In the genomic region with DNA sequence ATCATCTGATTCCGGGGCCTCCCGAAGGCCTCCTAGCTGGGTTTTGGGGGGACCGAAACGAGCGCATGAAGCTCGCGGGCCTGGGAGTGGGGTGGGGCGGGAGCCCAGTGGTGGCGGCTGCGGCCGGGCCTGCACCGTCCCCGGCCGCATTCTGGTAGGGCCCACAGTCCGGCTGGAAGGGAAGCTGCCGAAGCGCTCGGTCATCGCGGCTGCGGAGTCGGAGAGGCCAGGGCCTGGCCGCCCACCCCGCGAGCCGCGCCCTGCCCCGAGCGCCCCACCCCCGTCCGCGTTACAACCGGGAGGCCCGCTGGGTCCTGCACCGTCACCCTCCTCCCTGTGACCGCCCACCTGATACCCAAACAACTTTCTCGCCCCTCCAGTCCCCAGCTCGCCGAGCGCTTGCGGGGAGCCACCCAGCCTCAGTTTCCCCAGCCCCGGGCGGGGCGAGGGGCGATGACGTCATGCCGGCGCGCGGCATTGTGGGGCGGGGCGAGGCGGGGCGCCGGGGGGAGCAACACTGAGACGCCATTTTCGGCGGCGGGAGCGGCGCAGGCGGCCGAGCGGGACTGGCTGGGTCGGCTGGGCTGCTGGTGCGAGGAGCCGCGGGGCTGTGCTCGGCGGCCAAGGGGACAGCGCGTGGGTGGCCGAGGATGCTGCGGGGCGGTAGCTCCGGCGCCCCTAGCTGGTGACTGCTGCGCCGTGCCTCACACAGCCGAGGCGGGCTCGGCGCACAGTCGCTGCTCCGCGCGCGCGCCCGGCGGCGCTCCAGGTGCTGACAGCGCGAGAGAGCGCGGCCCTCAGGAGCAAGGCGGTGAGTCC, we compare ENCODE assay signal across 8 cellular contexts. TPM values are rescaled to one million over a fixed set of nuclear protein-coding genes. Genes with fewer than 3 reads are reported as not detected.
DNase-seq lines count a peak whose midpoint lies in the region; ATAC-seq and TF ChIP-seq lines count a peak whose summit lies in the region.

A gene (plus strand): TSS at position 528 of the 819 bp plus-strand sequence. CDS start 25,354 bp downstream, outside the sequence.

- no peaks in the 10 kb centered on the region for H3K9me3 ChIP-seq in adipocyte (ENCODE audit: control insufficient read depth, low read length)
- no peaks in the 10 kb centered on the region for H3K9me3 ChIP-seq in heart left ventricle
- no peaks in the 10 kb centered on the region for H3K9me3 ChIP-seq in transverse colon

- intact Hi-C loops in heart left ventricle (cut with DNase I) (loop anchor here in 5 of 10 donors (5.0 to 10.0 kb wide), 4 partner anchors 52 to 88 kb away; a partner anchor contains a TSS), posterior cingulate gyrus (cut with DNase I) (loop anchor here (5.0 kb wide), 1 partner anchor 57 kb away; no protein-coding TSS in a partner anchor), transverse colon (cut with DNase I; ENCODE audit: low total_unique reads) (no loop called here)

- 0 to 2% (median 1%) methylated on average over 11 to 97 of the region's 97 CpGs for WGBS in heart left ventricle, 4 donors
- 1% methylated on average over 31 of the region's 97 CpGs; no CpG with 5 or more reads in 1 of the 2 donors for whole genome bisulfite sequencing in transverse colon (ENCODE audit: low coverage in 1 of 2), 2 donors

- peak within 1 kb of the TSS; percentile 72 for H3K4me3 ChIP-seq in Jurkat, Clone E6-1 (ENCODE audit: low read length)
- peak within 1 kb of the TSS; percentile 86 for H3K4me3 ChIP-seq in adipocyte (ENCODE audit: low read length)
- H3K4me3 ChIP-seq in heart left ventricle: peak within 1 kb of the TSS; percentile 83 to 100 (median 95)
- H3K4me3 ChIP-seq in transverse colon: peak within 1 kb of the TSS; percentile 84 to 100 (median 92)

- H3K36me3 ChIP-seq in adipocyte (ENCODE audit: control insufficient read depth, insufficient read depth, low read length, severe bottlenecking) (peaks cover 13% of the 10 kb centered on the region), heart left ventricle (peaks cover 0 to 21% (median 5%) of the 10 kb centered on the region in 9 donors), transverse colon (no peaks in the 10 kb centered on the region)

- TF ChIP-seq EP300 in transverse colon (IDR thresholded peaks at IDR 0.05; ENCODE audit: low read depth): peak; percentile 16

- DNase-seq in DMS79 (lab: John Stamatoyannopoulos, UW) (peak; percentile 67), T follicular helper cell (ENCODE audit: low read depth) (peak; percentile 74), adipocyte (ENCODE audit: low read depth) (peak; percentile 91), heart left ventricle (peak; percentile 88 to 94 (median 91)), posterior cingulate gyrus (peak; percentile 79 to 98 (median 88)), transverse colon (peak; percentile 89)
- peak; percentile 28 for DNase-seq in Jurkat, Clone E6-1 (ENCODE audit: low read depth, low spot score)

- H3K27me3 ChIP-seq in adipocyte (replicated peaks; ENCODE audit: control insufficient read depth, insufficient read depth, low read length) (no peaks in the 10 kb centered on the region), heart left ventricle (no peaks in the 10 kb centered on the region), transverse colon (no peaks in the 10 kb centered on the region)

- TF ChIP-seq POLR2A in heart left ventricle (IDR thresholded peaks at IDR 0.05) (peak in 1 of 2 donors; percentile 85), transverse colon (IDR thresholded peaks at IDR 0.05) (peak; percentile 75)

- in situ Hi-C loops in transverse colon (cut with MboI; ENCODE audit: low pct_ligation_motif_present in 1 of 4, low pct_unique_long_range_greater_than_20kb in 1 of 4, low sequenced_read_pairs in 3 of 4): no loop called here

- peak; percentile 61 for ATAC-seq in GM21515 (IDR thresholded peaks at IDR 0.05; ENCODE audit: unreplicated experiment)
- peak; percentile 51 to 86 (median 80) for ATAC-seq in heart left ventricle

- H3K27ac ChIP-seq in heart left ventricle (peak within 1 kb of the TSS; percentile 97 to 100 (median 99)), transverse colon (peak within 1 kb of the TSS; percentile 97 to 99 (median 98))

- peak in 3 of 12 donors; percentile 7 to 17 (median 14) for TF ChIP-seq CTCF in heart left ventricle (IDR thresholded peaks at IDR 0.05)
- peak in 1 of 5 experiments; percentile 10 for TF ChIP-seq CTCF in transverse colon (IDR thresholded peaks at IDR 0.05)

- peak within 1 kb of the TSS; percentile 93 for H3K9ac ChIP-seq in adipocyte (ENCODE audit: low read length)

- H3K4me1 ChIP-seq in adipocyte (ENCODE audit: control insufficient read depth, insufficient read depth, low read length) (peaks cover 32% of the 10 kb centered on the region), heart left ventricle (peaks cover 6 to 75% (median 59%) of the 10 kb centered on the region in 12 donors), transverse colon (peaks cover 28 to 76% (median 41%) of the 10 kb centered on the region in 4 donors)

RNA-seq across cellular contexts. Expression of the gene that starts here (rescaled TPM):
- 62.6 TPM for polyA plus RNA-seq in Jurkat, Clone E6-1 (2012; ENCODE audit: insufficient read depth, insufficient read length)
- total RNA-seq in heart left ventricle: 100 to 1,000 TPM; 127 to 241 (median 150) TPM
- polyA plus RNA-seq in heart left ventricle: 100 to 1,000 TPM; 162 to 171 TPM
- total RNA-seq in transverse colon: 100 to 1,000 TPM; 205 to 427 (median 291) TPM

Comparison
In these comparisons a context has a peak if more than half of its experiments do, and no peak if none do; other contexts are left out.
1. Peak in every context shown above with its lines: DNase-seq, ATAC-seq, H3K4me3 ChIP-seq and H3K27ac ChIP-seq.
2. DNase-seq: peak in every context shown above with its lines; median percentile 91 in adipocyte; 91 in heart left ventricle; 89 in transverse colon; 88 in posterior cingulate gyrus; 74 in T follicular helper cell; 67 in DMS79; 28 in Jurkat, Clone E6-1.